Comparison of ENCODE assay signal across 17 cellular contexts in the genomic region with DNA sequence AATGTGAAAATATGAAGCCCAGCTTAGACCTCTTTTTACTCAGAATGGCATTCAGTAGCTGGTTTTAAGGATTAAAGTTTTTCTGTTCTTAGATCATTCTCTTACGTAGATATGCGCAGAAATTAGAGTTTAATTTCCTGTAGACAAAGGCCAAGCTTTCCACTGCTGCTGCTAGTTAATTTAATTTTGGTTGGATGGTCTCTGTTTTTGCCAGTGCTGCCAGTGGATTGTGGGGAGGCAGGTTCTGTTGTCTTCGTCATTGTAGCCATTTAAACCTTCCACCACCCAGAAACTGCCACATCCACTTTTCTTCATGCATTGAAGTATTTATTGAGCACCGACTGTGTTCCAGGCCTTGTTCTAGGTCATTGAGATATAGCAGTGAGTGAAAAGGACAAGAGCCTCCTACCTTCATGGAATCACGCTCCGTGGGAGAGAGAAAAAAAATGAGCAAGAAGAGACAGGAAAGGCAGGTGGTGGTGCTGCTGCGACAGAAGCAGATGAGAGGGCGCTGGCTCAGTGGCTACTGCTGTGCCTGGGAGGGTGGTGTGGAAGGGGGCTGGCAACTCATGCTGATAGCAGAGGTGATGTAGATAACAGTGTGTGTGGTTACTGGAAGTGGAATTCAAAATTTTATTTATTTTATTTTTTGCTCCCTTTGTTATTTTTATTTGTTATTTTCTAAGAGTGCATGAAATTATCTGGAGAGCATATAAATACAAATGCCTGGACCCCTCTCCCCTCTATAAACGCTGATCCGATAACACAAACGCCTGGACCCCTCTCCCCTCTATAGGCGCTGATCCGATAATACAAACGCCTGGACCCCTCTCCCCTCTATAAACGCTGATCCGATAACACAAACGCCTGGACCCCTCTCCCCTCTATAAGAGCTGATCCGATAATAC. TPM values are rescaled to one million over a fixed set of nuclear protein-coding genes. Genes with fewer than 3 reads are reported as not detected.
DNase-seq lines count a peak whose midpoint lies in the region; FAIRE-seq and TF ChIP-seq lines count a peak whose summit lies in the region.
"Had no signal": no experiment of that assay in that cellular context is flagged by ENCODE, and none has a peak within 500 bp of the region (broad histone marks: within the 10 kb centered on the region; RNA-seq: fewer than 3 reads in every experiment).

No MANE protein-coding gene starts in this region.

- H4K20me1 ChIP-seq in GM23248 (ENCODE audit: insufficient read depth), result 0 out of 2 replicates have a peak, but pooled peaks cover 5% of the 10 kb centered on the region

- TF ChIP-seq CTCF in BE2C (IDR thresholded peaks at IDR 0.05; ENCODE audit: low read depth, low read length), result no peak
- no peak for TF ChIP-seq CTCF in nephron progenitor cell (IDR thresholded peaks at IDR 0.05)
- TF ChIP-seq CTCF in D721Med (IDR thresholded peaks at IDR 0.05; ENCODE audit: insufficient read depth, missing control alignments), result no peak

- H3F3A ChIP-seq in GM23248 (ENCODE audit: insufficient read depth), result peaks cover 35% of the 10 kb centered on the region

- H3K79me2 ChIP-seq in GM23248 (ENCODE audit: insufficient read depth), result peaks cover 98% of the 10 kb centered on the region

- peak overlapping the region; percentile 49 for H3K27ac Mint-ChIP-seq in nephron progenitor cell
- H3K27ac Mint-ChIP-seq: CD4-positive, alpha-beta T cell had no signal

- no peaks in the 10 kb centered on the region for H3K27me3 Mint-ChIP-seq in nephron progenitor cell (ENCODE audit: low read depth, poor library complexity)
- H3K27me3 Mint-ChIP-seq: CD4-positive, alpha-beta T cell had no signal

- H3K36me3 ChIP-seq in BE2C (peaks cover 89% of the 10 kb centered on the region), GM23248 (ENCODE audit: low read depth) (peaks cover 91% of the 10 kb centered on the region)

- WGBS in GM23248 (ENCODE audit: low coverage in 1 of 2, low lambda C conversion rate in 2 of 2, missing lambda C conversion rate in 2 of 2), 2 experiments, result 90 to 92% methylated on average over 16 to 18 of the region's 18 CpGs

- in situ Hi-C loops in G401 (cut with HindIII; ENCODE audit: low sequenced_read_pairs) (no loop called here), GM23248 (cut with MboI) (no loop called here)

- no peaks in the 10 kb centered on the region for H3K4me1 Mint-ChIP-seq in nephron progenitor cell

- no peaks in the 10 kb centered on the region for H3K9me2 ChIP-seq in GM23248 (ENCODE audit: insufficient read depth)

- H3K4me1 ChIP-seq in BE2C (peaks cover 17% of the 10 kb centered on the region), GM23248 (ENCODE audit: insufficient read depth) (no peaks in the 10 kb centered on the region)

- H3K9ac ChIP-seq in GM23248, result no peak overlapping the region

- H3K9me3 ChIP-seq in BE2C, result no peaks in the 10 kb centered on the region
- no peaks in the 10 kb centered on the region for H3K9me3 ChIP-seq in GM23248 (ENCODE audit: low read depth)

- DNase-seq in BE2C (peak; percentile 80), G401 (ENCODE audit: low spot score) (peak; percentile 49), cerebellar cortex (ENCODE audit: low spot score) (peak; percentile 33), nephron progenitor cell (no peak), GM23248 (no peak), D721Med (ENCODE audit: insufficient read length, low spot score) (no peak), GM19239 (ENCODE audit: insufficient read length, low spot score) (no peak)
- DNase-seq: CD4-positive, alpha-beta T cell; DMS79; GOT3; KG1; NCI-H1436; NCI-H2029 treated with DMSO at 0.1 percent for 48 hours; NCI-H2171 treated with DMSO at 0.1 percent for 48 hours; NCI-H446 treated with DMSO at 0.1 percent for 48 hours; NK-92 treated with Interleukin-12 subunit alpha and Interleukin-12 subunit beta, amount 100 ng/mL, for 24 hours; RPMI8226 had no signal

- H3K36me3 Mint-ChIP-seq in nephron progenitor cell (ENCODE audit: low read depth), result peaks cover 77% of the 10 kb centered on the region

- H3K4me3 Mint-ChIP-seq in nephron progenitor cell, result no peak overlapping the region
- H3K4me3 Mint-ChIP-seq: CD4-positive, alpha-beta T cell had no signal

- H3K9me3 Mint-ChIP-seq in nephron progenitor cell, result no peaks in the 10 kb centered on the region
- H3K9me3 Mint-ChIP-seq: CD4-positive, alpha-beta T cell had no signal

- H3K27me3 ChIP-seq in BE2C, result no peaks in the 10 kb centered on the region
- H3K27me3 ChIP-seq in GM23248 (replicated peaks; ENCODE audit: insufficient read depth), result no peaks in the 10 kb centered on the region

- no peak overlapping the region for H2AFZ ChIP-seq in GM23248

- no peak for FAIRE-seq in D721Med (lab: Jason Lieb, UNC)
- no peak for FAIRE-seq in GM19239 (lab: Jason Lieb, UNC)

- H3K4me2 ChIP-seq in GM23248 (ENCODE audit: unreplicated experiment), result no peak overlapping the region

- H3K4me3 ChIP-seq in BE2C (ENCODE audit: low read depth, low read length), result peak overlapping the region; percentile 40
- H3K4me3 ChIP-seq in GM23248, result no peak overlapping the region

- H3K27ac ChIP-seq in GM23248, result no peak overlapping the region

RNA-seq across cellular contexts. Expression of a gene that starts 33.3 kb away (rescaled TPM):
- 459 TPM for polyA plus RNA-seq in BE2C (2012; ENCODE audit: insufficient read depth, insufficient read length, low read depth)
- 116 and 187 TPM in 2 replicates for total RNA-seq in G401 (2014; rRNA removed; shearing (Covaris generic))
- total RNA-seq in GM23248 (2014; rRNA removed; shearing (Covaris generic)), result 391 and 475 TPM in 2 replicates
- polyA plus RNA-seq in GM23248 (2016; fragmentation: Nextera tagmentation; extraction: Ambion mirVana), result 174 and 181 TPM in 2 replicates

Comparison
In these comparisons a context has a peak if more than half of its experiments do, and no peak if none do; other contexts are left out.
1. DNase-seq: peak in BE2C (single experiment), G401 (single experiment) and cerebellar cortex (single experiment); none in nephron progenitor cell (single experiment), GM23248 (single experiment), D721Med (single experiment) and GM19239 (single experiment).